16 cellular contexts compared by ENCODE assay signal in the genomic region with DNA sequence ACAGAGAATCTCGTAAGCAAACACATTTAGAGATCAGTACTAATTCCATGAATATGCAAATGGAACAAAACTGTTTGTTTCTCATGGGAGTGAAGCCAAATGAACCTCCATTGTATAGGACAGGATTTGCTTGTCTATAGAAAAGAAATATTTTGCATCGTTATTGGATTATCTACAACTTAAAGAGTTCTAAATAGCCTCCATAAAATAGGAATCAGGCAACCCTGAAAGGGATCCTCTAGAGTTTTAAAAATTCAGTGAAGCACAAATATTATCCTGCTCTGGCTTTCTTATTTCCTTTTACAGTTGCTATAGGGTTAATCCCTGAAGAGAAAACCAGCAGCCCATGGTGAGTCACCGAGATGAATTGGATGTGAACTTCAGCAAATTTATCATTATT.
"Had no signal": no experiment of that assay in that cellular context is flagged by ENCODE, and none has a peak within 500 bp of the region (broad histone marks: within the 10 kb centered on the region; RNA-seq: fewer than 3 reads in every experiment).

No MANE protein-coding gene starts in this region.

- H3K4me1 ChIP-seq: heart right ventricle, suprapubic skin, thyroid gland had no signal

- H3K9me3 ChIP-seq: ovary, suprapubic skin, thyroid gland had no signal

- H3K36me3 ChIP-seq: heart right ventricle, ovary, suprapubic skin, thyroid gland had no signal

- H3K27ac ChIP-seq: dorsolateral prefrontal cortex, heart right ventricle, ovary, suprapubic skin, thyroid gland had no signal

- H3K27me3 ChIP-seq: heart right ventricle, ovary, suprapubic skin, thyroid gland had no signal

- DNase-seq: cortex of kidney; dorsolateral prefrontal cortex; effector CD8-positive, alpha-beta T cell; heart right ventricle; hypothalamus; islet precursor cell; mammary epithelial cell; mucosa of descending colon; naive thymus-derived CD8-positive, alpha-beta T cell; ovary; right cardiac atrium; stimulated activated CD4-positive, alpha-beta T cell treated with anti-CD3 and anti-CD28 coated beads, Interleukin-4, amount 100 ng/mL, for 1 hour; stimulated activated CD8-positive, alpha-beta memory T cell treated with anti-CD3 and anti-CD28 coated beads, Interleukin-4, amount 100 ng/mL, for 48 hours; stimulated activated naive CD8-positive, alpha-beta T cell treated with anti-CD3 and anti-CD28 coated beads, Interleukin-15, Interleukin-2, amounts not matched to agents 100 U/mL and 50 U/mL, for 24 hours; thyroid gland had no signal

- H3K4me3 ChIP-seq: dorsolateral prefrontal cortex, heart right ventricle, mucosa of descending colon, ovary, suprapubic skin, thyroid gland had no signal
